In the genomic region with DNA sequence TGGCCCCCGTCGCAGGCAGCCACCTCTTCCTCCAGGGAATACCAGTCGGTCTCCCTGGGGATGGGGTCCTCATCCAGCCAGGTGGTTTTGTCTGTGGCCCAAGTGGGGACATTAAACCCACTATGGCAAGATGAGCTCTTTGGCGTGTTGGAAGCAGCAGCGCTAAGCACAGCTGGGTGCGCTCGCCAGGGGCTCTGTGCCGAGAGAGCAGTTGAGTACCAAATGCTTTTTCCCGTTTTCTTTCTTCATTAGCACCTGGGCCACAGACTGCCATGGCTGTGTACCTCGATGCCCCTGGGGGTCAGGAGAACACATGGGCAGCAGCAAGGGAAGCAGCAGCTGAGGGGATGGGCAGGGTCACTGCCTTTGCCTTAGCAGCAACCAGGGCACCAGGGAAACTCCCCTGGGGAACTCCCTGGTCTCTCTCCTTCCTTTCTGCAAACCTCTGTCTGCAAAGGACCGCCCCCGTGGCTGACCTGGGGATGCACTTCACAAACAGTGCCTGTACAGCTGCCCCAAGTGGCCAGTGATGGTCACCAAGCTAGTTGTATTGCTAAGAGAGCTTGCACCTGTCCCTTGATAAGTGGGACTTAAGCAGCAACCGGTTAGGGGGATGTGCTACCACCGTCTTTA, we compare ENCODE assay signal across 8 cellular contexts. TPM values are rescaled to one million over a fixed set of nuclear protein-coding genes. Genes with fewer than 3 reads are reported as not detected.
DNase-seq lines count a peak whose midpoint lies in the region; ATAC-seq and TF ChIP-seq lines count a peak whose summit lies in the region.

No MANE protein-coding gene starts in this region.

- no peak overlapping the region for H3K4me3 Mint-ChIP-seq in progenitor cell of endocrine pancreas (ENCODE audit: low read depth)

- DNase-seq in stimulated activated CD4-positive, alpha-beta T cell treated with anti-CD3 and anti-CD28 coated beads, Interleukin-4, amount 100 ng/mL, for 24 hours: peak; percentile 14
- no peak for DNase-seq in stimulated activated CD4-positive, alpha-beta T cell treated with anti-CD3 and anti-CD28 coated beads, Interleukin-4, amount 100 ng/mL, for 1 hour
- peak; percentile 22 for DNase-seq in NCI-H2107 (lab: John Stamatoyannopoulos, UW)
- peak; percentile 31 for DNase-seq in stimulated activated naive CD8-positive, alpha-beta T cell treated with anti-CD3 and anti-CD28 coated beads, Interleukin-15, Interleukin-2, amounts not matched to agents 100 U/mL and 50 U/mL, for 24 hours
- DNase-seq in posterior vena cava (ENCODE audit: low spot score): no peak
- DNase-seq in middle frontal gyrus (ENCODE audit: extremely low spot score, low spot score): no peak
- DNase-seq in progenitor cell of endocrine pancreas (ENCODE audit: low spot score, unreplicated experiment): no peak

- H3K9me3 Mint-ChIP-seq in progenitor cell of endocrine pancreas (ENCODE audit: low read depth): no peaks in the 10 kb centered on the region

- peaks cover 3% of the 10 kb centered on the region for H3K4me1 Mint-ChIP-seq in progenitor cell of endocrine pancreas (ENCODE audit: low read depth)

- intact Hi-C loops in posterior vena cava (cut with DNase I): no loop called here

- H3K36me3 Mint-ChIP-seq in progenitor cell of endocrine pancreas (ENCODE audit: insufficient read depth): peaks cover 16% of the 10 kb centered on the region

- peak; percentile 89 for ATAC-seq in HG02571 (IDR thresholded peaks at IDR 0.05; ENCODE audit: unreplicated experiment)
- ATAC-seq in stimulated activated naive CD8-positive, alpha-beta T cell treated with anti-CD3 and anti-CD28 coated beads, Interleukin-15, Interleukin-2, amounts not matched to agents 100 U/mL and 50 U/mL, for 24 hours: peak; percentile 37

- no peak for TF ChIP-seq CTCF in progenitor cell of endocrine pancreas (IDR thresholded peaks at IDR 0.05; ENCODE audit: unreplicated experiment)

- H3K27me3 Mint-ChIP-seq in progenitor cell of endocrine pancreas: no peaks in the 10 kb centered on the region

- H3K27ac Mint-ChIP-seq in progenitor cell of endocrine pancreas: no peak overlapping the region

RNA-seq across cellular contexts. Expression of gene EDARADD, which starts 31.1 kb away (rescaled TPM):
- total RNA-seq in posterior vena cava (under 1 TPM; 0.24 to 0.32 TPM), progenitor cell of endocrine pancreas (12.3 and 13.5 TPM in 2 replicates)

Comparison
In these comparisons a context has a peak if more than half of its experiments do, and no peak if none do; other contexts are left out.
1. DNase-seq: peak in stimulated activated CD4-positive, alpha-beta T cell treated with anti-CD3 and anti-CD28 coated beads, Interleukin-4, amount 100 ng/mL, for 24 hours (single experiment), NCI-H2107 (single experiment) and stimulated activated naive CD8-positive, alpha-beta T cell treated with anti-CD3 and anti-CD28 coated beads, Interleukin-15, Interleukin-2, amounts not matched to agents 100 U/mL and 50 U/mL, for 24 hours (single experiment); none in stimulated activated CD4-positive, alpha-beta T cell treated with anti-CD3 and anti-CD28 coated beads, Interleukin-4, amount 100 ng/mL, for 1 hour (single experiment), posterior vena cava (single experiment), middle frontal gyrus (single experiment) and progenitor cell of endocrine pancreas (single experiment).
2. RNA of gene EDARADD, which starts 31.1 kb away (total RNA-seq): 12.3 to 13.5 TPM in progenitor cell of endocrine pancreas; 0.24 to 0.32 TPM in posterior vena cava; every median in the first group is over 10 times any median in the second.